3 cellular contexts compared by ENCODE assay signal in genomic region chr19:34360354-34360909, GRCh38.
TF ChIP-seq lines count a peak whose summit lies in the region.

No MANE protein-coding gene starts in this region.

TF ChIP-seq in SK-N-SH, 30 proteins besides CTCF, POLR2A, EP300 and RAD21:
- no peak for TF ChIP-seq FOXM1 (IDR thresholded peaks at IDR 0.05; ENCODE audit: low read depth)
- TF ChIP-seq USF1 (IDR thresholded peaks at IDR 0.05; ENCODE audit: borderline replicate concordance, low read depth): no peak
- no peak for TF ChIP-seq RFX5 (IDR thresholded peaks at IDR 0.05; ENCODE audit: low read length)
- no peak for TF ChIP-seq ZBTB33 (IDR thresholded peaks at IDR 0.05; ENCODE audit: borderline replicate concordance, low read depth)

TF ChIP-seq in SK-N-SH treated with all-trans-retinoic acid at 6 μM for 48 hours, 23 proteins besides CTCF, POLR2A, EP300 and RAD21:
- TF ChIP-seq CREB5 (CRISPR knock-in tag; IDR thresholded peaks at IDR 0.05; ENCODE audit: low read depth) (no peak), RARB (CRISPR knock-in tag; IDR thresholded peaks at IDR 0.05) (no peak), TSHZ2 (CRISPR knock-in tag; IDR thresholded peaks at IDR 0.05) (no peak), POU6F1 (CRISPR knock-in tag; IDR thresholded peaks at IDR 0.05; ENCODE audit: borderline replicate concordance, low read depth) (no peak), ARNTL (CRISPR knock-in tag; IDR thresholded peaks at IDR 0.05; ENCODE audit: borderline replicate concordance, low read depth) (no peak), ZFP30 (CRISPR knock-in tag; IDR thresholded peaks at IDR 0.05) (no peak), OSR1 (CRISPR knock-in tag; IDR thresholded peaks at IDR 0.05) (no peak), SNAI2 (CRISPR knock-in tag; IDR thresholded peaks at IDR 0.05) (no peak), BACH2 (CRISPR knock-in tag; IDR thresholded peaks at IDR 0.05; ENCODE audit: borderline replicate concordance) (no peak), GLIS3 (CRISPR knock-in tag; IDR thresholded peaks at IDR 0.05) (no peak), TOX (CRISPR knock-in tag; IDR thresholded peaks at IDR 0.05; ENCODE audit: borderline replicate concordance) (no peak), PPARA (CRISPR knock-in tag; IDR thresholded peaks at IDR 0.05; ENCODE audit: borderline replicate concordance) (no peak)
TF ChIP-seq in SK-N-SH treated with all-trans-retinoic acid at 6 μM for 48 hours: peak in this region for 0.

TF ChIP-seq in H1, 55 proteins besides CTCF, POLR2A, EP300 and RAD21:
- TF ChIP-seq RXRA (IDR thresholded peaks at IDR 0.05; ENCODE audit: insufficient read depth, low read depth, low read length): no peak
- no peak for TF ChIP-seq KDM5A (IDR thresholded peaks at IDR 0.05; ENCODE audit: low read length)
- TF ChIP-seq MAX (IDR thresholded peaks at IDR 0.05): no peak
